1 cellular context compared by ENCODE assay signal in the genomic region with DNA sequence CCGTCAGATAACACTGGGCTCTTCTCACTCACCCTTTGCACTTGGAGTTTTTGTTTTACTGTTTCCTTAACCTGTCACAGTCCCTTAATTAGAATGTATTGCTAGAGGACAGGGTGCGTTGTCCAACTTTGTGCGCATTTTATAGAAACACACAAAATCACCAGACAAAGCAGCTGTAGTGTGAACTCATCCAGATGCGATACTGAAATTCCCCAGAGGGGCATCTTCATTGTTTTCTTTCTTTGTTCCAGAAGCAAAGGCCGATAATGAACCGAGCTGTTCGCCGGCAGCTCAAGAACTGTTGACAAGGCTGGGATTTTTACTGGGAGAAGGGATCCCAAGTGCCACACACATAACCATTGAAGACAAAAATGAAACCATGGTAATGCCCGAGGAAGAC.
TF ChIP-seq lines count a peak whose summit lies in the region.

No MANE protein-coding gene starts in this region.

TF ChIP-seq in IMR-90, 13 proteins besides CTCF, POLR2A, EP300 and RAD21:
- TF ChIP-seq MXI1 (IDR thresholded peaks at IDR 0.05; ENCODE audit: borderline replicate concordance, low read depth, low read length) = no peak
- no peak for TF ChIP-seq RCOR1 (IDR thresholded peaks at IDR 0.05; ENCODE audit: insufficient replicate concordance, low read length)
- TF ChIP-seq NFE2L2 (IDR thresholded peaks at IDR 0.05; ENCODE audit: low read depth, low read length) = no peak
- TF ChIP-seq FOS (IDR thresholded peaks at IDR 0.05; ENCODE audit: low read depth, low read length) = no peak
- TF ChIP-seq, protein P1, sequence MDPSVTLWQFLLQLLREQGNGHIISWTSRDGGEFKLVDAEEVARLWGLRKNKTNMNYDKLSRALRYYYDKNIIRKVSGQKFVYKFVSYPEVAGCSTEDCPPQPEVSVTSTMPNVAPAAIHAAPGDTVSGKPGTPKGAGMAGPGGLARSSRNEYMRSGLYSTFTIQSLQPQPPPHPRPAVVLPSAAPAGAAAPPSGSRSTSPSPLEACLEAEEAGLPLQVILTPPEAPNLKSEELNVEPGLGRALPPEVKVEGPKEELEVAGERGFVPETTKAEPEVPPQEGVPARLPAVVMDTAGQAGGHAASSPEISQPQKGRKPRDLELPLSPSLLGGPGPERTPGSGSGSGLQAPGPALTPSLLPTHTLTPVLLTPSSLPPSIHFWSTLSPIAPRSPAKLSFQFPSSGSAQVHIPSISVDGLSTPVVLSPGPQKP (IDR thresholded peaks at IDR 0.05; ENCODE audit: borderline replicate concordance, low read depth, low read length) = no peak
- no peak for TF ChIP-seq CEBPB (IDR thresholded peaks at IDR 0.05; ENCODE audit: low read depth, low read length)
- no peak for TF ChIP-seq CHD1 (IDR thresholded peaks at IDR 0.05; ENCODE audit: low read depth, low read length)
- no peak for TF ChIP-seq MAFK (IDR thresholded peaks at IDR 0.05; ENCODE audit: low read depth, low read length)
- TF ChIP-seq MAZ (IDR thresholded peaks at IDR 0.05; ENCODE audit: borderline replicate concordance, low read depth, low read length) = no peak
- no peak for TF ChIP-seq USF2 (IDR thresholded peaks at IDR 0.05; ENCODE audit: low read depth, low read length)
- no peak for TF ChIP-seq BHLHE40 (IDR thresholded peaks at IDR 0.05; ENCODE audit: low read depth, low read length)
- TF ChIP-seq RFX5 (IDR thresholded peaks at IDR 0.05; ENCODE audit: low read depth, low read length) = no peak
- no peak for TF ChIP-seq SMC3 (IDR thresholded peaks at IDR 0.05; ENCODE audit: low read depth, low read length)
